ENCODE assay signal across 8 cellular contexts in the genomic region with DNA sequence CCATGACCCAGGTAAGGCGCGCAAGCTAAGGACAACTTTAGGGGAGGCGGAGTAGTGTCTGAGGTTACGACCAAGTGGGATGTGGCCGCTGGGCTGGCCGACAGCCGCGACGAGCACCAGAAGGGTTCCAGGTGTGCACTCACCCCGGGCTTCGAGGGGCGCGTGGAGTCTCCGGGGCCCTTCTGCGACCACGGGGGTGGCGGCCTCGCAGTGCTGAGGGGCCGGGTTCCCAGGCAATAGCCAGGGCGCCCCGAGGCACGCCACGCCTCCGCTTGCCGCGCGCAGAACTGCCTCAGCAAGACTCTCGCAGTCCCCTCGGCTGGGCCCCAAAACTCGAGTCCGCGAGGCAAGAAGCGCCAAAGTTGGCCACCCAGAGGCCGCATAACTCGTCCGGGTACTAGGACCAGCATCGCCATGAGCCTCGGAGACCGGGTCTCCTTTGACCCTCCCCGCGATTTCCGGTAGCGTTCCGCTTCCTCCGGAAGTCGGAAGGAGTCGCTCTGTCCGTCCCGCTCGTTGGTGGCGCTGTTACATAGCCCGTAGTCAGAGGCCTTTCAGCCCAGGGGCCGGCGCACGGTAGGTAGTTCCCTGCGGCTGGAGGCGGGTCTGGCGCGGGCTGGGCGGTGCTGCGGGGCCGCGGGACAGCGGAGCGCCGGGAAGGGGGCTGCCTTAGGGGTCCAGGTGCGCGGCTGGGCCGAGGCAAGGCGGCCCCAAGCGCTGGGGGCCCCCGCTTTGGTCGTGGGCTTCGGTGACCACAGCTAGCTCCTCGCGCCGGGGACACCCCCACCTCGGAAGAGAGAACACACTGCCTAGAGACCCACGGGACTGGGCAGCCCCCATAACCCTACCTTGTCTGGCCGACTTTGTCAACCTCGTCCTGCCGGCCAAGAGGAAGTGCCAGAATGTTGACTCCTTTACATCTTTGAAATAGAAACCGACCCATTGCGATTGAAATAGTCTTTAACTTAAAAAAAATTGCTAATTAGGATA. TPM values are rescaled to one million over a fixed set of nuclear protein-coding genes. Genes with fewer than 3 reads are reported as not detected.
A peak's percentile ranks its signal among the peaks of the same experiment; 100 is the strongest.
DNase-seq lines count a peak whose midpoint lies in the region; ATAC-seq and TF ChIP-seq lines count a peak whose summit lies in the region.

A gene with protein sequence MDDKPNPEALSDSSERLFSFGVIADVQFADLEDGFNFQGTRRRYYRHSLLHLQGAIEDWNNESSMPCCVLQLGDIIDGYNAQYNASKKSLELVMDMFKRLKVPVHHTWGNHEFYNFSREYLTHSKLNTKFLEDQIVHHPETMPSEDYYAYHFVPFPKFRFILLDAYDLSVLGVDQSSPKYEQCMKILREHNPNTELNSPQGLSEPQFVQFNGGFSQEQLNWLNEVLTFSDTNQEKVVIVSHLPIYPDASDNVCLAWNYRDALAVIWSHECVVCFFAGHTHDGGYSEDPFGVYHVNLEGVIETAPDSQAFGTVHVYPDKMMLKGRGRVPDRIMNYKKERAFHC (plus strand): TSS at position 503 of the 990 bp plus-strand sequence. CDS start 7,333 bp downstream, outside the sequence.
A gene (minus strand): TSS at position 442 of the 990 bp plus-strand sequence. CDS start 26 bp downstream, at position 416.

- in situ Hi-C loops in GM13976 (cut with MboI; ENCODE audit: low sequenced_read_pairs, unreplicated experiment), result no loop called here

- H3K27ac ChIP-seq in left ventricle myocardium inferior (replicated peaks), result peak within 1 kb of the TSS; percentile 98

- intact Hi-C loops in T-helper 1 cell treated with Interleukin-12 subunit alpha and Interleukin-12 subunit beta and Interleukin-4 antibody, amounts not matched to agents 30 ng/mL and 1 ng/mL, for 36 hours (cut with micrococcal nuclease), result loop anchor here (1.0 to 5.0 kb wide), 5 partner anchors 33 to 1299 kb away; a partner anchor contains a TSS
- intact Hi-C loops in left ventricle myocardium inferior (cut with micrococcal nuclease), result no loop called here

- peak; percentile 95 for ATAC-seq in HG02852 (IDR thresholded peaks at IDR 0.05; ENCODE audit: unreplicated experiment)

- peaks cover 19% of the 10 kb centered on the region for H3K4me1 Mint-ChIP-seq in progenitor cell of endocrine pancreas (ENCODE audit: low read depth)

- H3K27ac Mint-ChIP-seq in progenitor cell of endocrine pancreas, result peak within 1 kb of the TSS; percentile 96

- H3K36me3 Mint-ChIP-seq in progenitor cell of endocrine pancreas (ENCODE audit: insufficient read depth), result peaks cover 4% of the 10 kb centered on the region

- TF ChIP-seq CTCF in GM13976 (IDR thresholded peaks at IDR 0.05; ENCODE audit: borderline replicate concordance, control extremely low read depth, extremely low read depth, insufficient read depth, missing control alignments) (peak; percentile 29), left ventricle myocardium inferior (IDR thresholded peaks at IDR 0.05; ENCODE audit: borderline replicate concordance) (peak; percentile 57), progenitor cell of endocrine pancreas (IDR thresholded peaks at IDR 0.05; ENCODE audit: unreplicated experiment) (peak; percentile 56)

- DNase-seq in GM13976 (ENCODE audit: low spot score) (peak; percentile 94), NCI-H1436 treated with DMSO at 0.1 percent for 48 hours (lab: John Stamatoyannopoulos, UW) (peak; percentile 49), amygdala (lab: John Stamatoyannopoulos, UW) (peak; percentile 54 to 95 (median 88)), left ventricle myocardium inferior (peak; percentile 93), progenitor cell of endocrine pancreas (ENCODE audit: low spot score, unreplicated experiment) (peak; percentile 83), ureter (ENCODE audit: low spot score) (peak; percentile 94)

- H3K36me3 ChIP-seq in left ventricle myocardium inferior, result peaks cover 28% of the 10 kb centered on the region

- peak within 1 kb of the TSS; percentile 98 for H3K4me3 ChIP-seq in left ventricle myocardium inferior

- H3K4me1 ChIP-seq in left ventricle myocardium inferior, result peaks cover 43% of the 10 kb centered on the region

- no peaks in the 10 kb centered on the region for H3K9me3 Mint-ChIP-seq in progenitor cell of endocrine pancreas (ENCODE audit: low read depth)

- peak within 1 kb of the TSS; percentile 88 for H3K4me3 Mint-ChIP-seq in progenitor cell of endocrine pancreas (ENCODE audit: low read depth)

- H3K27me3 Mint-ChIP-seq in progenitor cell of endocrine pancreas, result no peaks in the 10 kb centered on the region

- H3K27me3 ChIP-seq in left ventricle myocardium inferior (ENCODE audit: low read depth), result no peaks in the 10 kb centered on the region

- no peaks in the 10 kb centered on the region for H3K9me3 ChIP-seq in left ventricle myocardium inferior (replicated peaks)

RNA-seq across cellular contexts. Expression of the first gene that starts in this region (rescaled TPM):
- total RNA-seq in T-helper 1 cell treated with Interleukin-12 subunit alpha and Interleukin-12 subunit beta and Interleukin-4 antibody, amounts not matched to agents 30 ng/mL and 1 ng/mL, for 36 hours, result 12.2 and 12.7 TPM in 2 replicates
- 4.2 TPM for total RNA-seq in left ventricle myocardium inferior
- total RNA-seq in progenitor cell of endocrine pancreas, result 8.4 and 9.2 TPM in 2 replicates
- 12.8 TPM for total RNA-seq in ureter

RNA-seq across cellular contexts. Expression of the second gene that starts in this region (rescaled TPM):
- 26.3 and 28.1 TPM in 2 replicates for total RNA-seq in T-helper 1 cell treated with Interleukin-12 subunit alpha and Interleukin-12 subunit beta and Interleukin-4 antibody, amounts not matched to agents 30 ng/mL and 1 ng/mL, for 36 hours
- total RNA-seq in left ventricle myocardium inferior (36.8 TPM), progenitor cell of endocrine pancreas (29.0 and 30.0 TPM in 2 replicates), ureter (35.9 TPM)

Comparison
In these comparisons a context has a peak if more than half of its experiments do, and no peak if none do; other contexts are left out.
1. Peak in every context shown above with its lines: DNase-seq, ATAC-seq, H3K4me3 ChIP-seq and H3K27ac ChIP-seq.